ENCODE assay signal across 1 cellular context in genomic region chr19:57240311-57241090, GRCh38.
TF ChIP-seq lines count a peak whose summit lies in the region.

TSS of gene ZNF805 (plus strand) at chr19:57240632. CDS start at chr19:57240892, 260 bp downstream.

TF ChIP-seq in HepG2, 621 proteins besides CTCF, POLR2A, EP300 and RAD21 (continued from another document and continues in another):
- TF ChIP-seq AKNA (CRISPR knock-in tag; IDR thresholded peaks at IDR 0.05; ENCODE audit: borderline replicate concordance) (peak; percentile 55; the same call in 1 of the 2 replicates), SSRP1 (CRISPR knock-in tag; IDR thresholded peaks at IDR 0.05) (0 out of 2 replicates have a peak, but pooled peaks have one; percentile 36), E2F5 (CRISPR knock-in tag; conservative IDR thresholded peaks at IDR 0.05) (no peak), DMTF1 (CRISPR knock-in tag; IDR thresholded peaks at IDR 0.05) (no peak), ZNF687 (CRISPR knock-in tag; IDR thresholded peaks at IDR 0.05) (peak; percentile 86), ZSCAN9 (CRISPR knock-in tag; IDR thresholded peaks at IDR 0.05; ENCODE audit: borderline replicate concordance) (no peak), ZNF672 (CRISPR knock-in tag; IDR thresholded peaks at IDR 0.05) (no peak), PAX8 (CRISPR knock-in tag; IDR thresholded peaks at IDR 0.05; ENCODE audit: borderline replicate concordance) (peak; percentile 69; the same call in 1 of the 2 replicates), ZNF296 (CRISPR knock-in tag; conservative IDR thresholded peaks at IDR 0.05) (no peak), SYNCRIP (IDR thresholded peaks at IDR 0.05; ENCODE audit: insufficient read depth, low read depth, low read length) (no peak), NR2F1 (CRISPR knock-in tag; IDR thresholded peaks at IDR 0.05) (no peak; a peak in 1 of 4 replicates), ZNF496 (CRISPR knock-in tag; IDR thresholded peaks at IDR 0.05; ENCODE audit: insufficient replicate concordance) (no peak), ZC3H13 (CRISPR knock-in tag; IDR thresholded peaks at IDR 0.05) (no peak), GATAD1 (CRISPR knock-in tag; IDR thresholded peaks at IDR 0.05) (peak; percentile 97), PAF1 (CRISPR knock-in tag; IDR thresholded peaks at IDR 0.05) (no peak), ZBTB40 (IDR thresholded peaks at IDR 0.05) (peak; percentile 64), ZBTB40 (CRISPR knock-in tag; IDR thresholded peaks at IDR 0.05) (peak; percentile 50; the same call in 1 of the 2 replicates), HINFP (CRISPR knock-in tag; IDR thresholded peaks at IDR 0.05; ENCODE audit: low read depth) (no peak), NRL (CRISPR knock-in tag; IDR thresholded peaks at IDR 0.05; ENCODE audit: borderline replicate concordance) (peak; percentile 88), ZBTB43 (CRISPR knock-in tag; conservative IDR thresholded peaks at IDR 0.05) (0 out of 2 replicates have a peak, but pooled peaks have one; percentile 32), ZNF549 (CRISPR knock-in tag; IDR thresholded peaks at IDR 0.05) (no peak), ATF7-NPFF (CRISPR knock-in tag; IDR thresholded peaks at IDR 0.05; ENCODE audit: low read depth) (peak; percentile 68; the same call in 1 of the 2 replicates), ZNF234 (CRISPR knock-in tag; conservative IDR thresholded peaks at IDR 0.05) (0 out of 2 replicates have a peak, but pooled peaks have one; percentile 87)
